10 cellular contexts compared by ENCODE assay signal in genomic region chr15:31398677-31399260, GRCh38.
DNase-seq lines count a peak whose midpoint lies in the region; ATAC-seq and TF ChIP-seq lines count a peak whose summit lies in the region.
"Had no signal": no experiment of that assay in that cellular context is flagged by ENCODE, and none has a peak within 500 bp of the region (broad histone marks: within the 10 kb centered on the region; RNA-seq: fewer than 3 reads in every experiment).

No MANE protein-coding gene starts in this region.

- H3K27me3 Mint-ChIP-seq in activated CD4-positive, alpha-beta T cell treated with anti-CD3 and anti-CD28 coated beads for 36 hours: no peaks in the 10 kb centered on the region

- peak; percentile 47 for DNase-seq in activated CD4-positive, alpha-beta T cell treated with anti-CD3 and anti-CD28 coated beads for 36 hours
- DNase-seq in activated CD4-positive, alpha-beta T cell treated with anti-CD3 and anti-CD28 coated beads for 4 hours: no peak
- no peak for DNase-seq in RWPE1 (ENCODE audit: low spot score)
- peak; percentile 49 for DNase-seq in stimulated activated naive CD8-positive, alpha-beta T cell treated with anti-CD3 and anti-CD28 coated beads, Interleukin-15, Interleukin-2, amounts not matched to agents 100 U/mL and 50 U/mL, for 24 hours
- DNase-seq in testis: no peak
- no peak for DNase-seq in omental fat pad (ENCODE audit: low spot score)
- DNase-seq: activated CD4-positive, CD25-positive, alpha-beta regulatory T cell had no signal

- no peak for TF ChIP-seq POLR2A in testis (IDR thresholded peaks at IDR 0.05)

- no peaks in the 10 kb centered on the region for H3K36me3 Mint-ChIP-seq in activated CD4-positive, alpha-beta T cell treated with anti-CD3 and anti-CD28 coated beads for 36 hours (ENCODE audit: low read depth)

- ATAC-seq in activated CD4-positive, alpha-beta T cell treated with anti-CD3 and anti-CD28 coated beads for 36 hours: peak; percentile 59
- ATAC-seq in esophagus mucosa (peak; percentile 49), omental fat pad (ENCODE audit: low FRiP score) (no peak), GM21526 (IDR thresholded peaks at IDR 0.05; ENCODE audit: low FRiP score, unreplicated experiment) (no peak)
- peak; percentile 34 for ATAC-seq in stimulated activated naive CD8-positive, alpha-beta T cell treated with anti-CD3 and anti-CD28 coated beads, Interleukin-15, Interleukin-2, amounts not matched to agents 100 U/mL and 50 U/mL, for 24 hours
- ATAC-seq: pancreas had no signal

- no peak overlapping the region for H3K27ac Mint-ChIP-seq in activated CD4-positive, alpha-beta T cell treated with anti-CD3 and anti-CD28 coated beads for 36 hours

- POLR2A ChIA-PET in activated CD4-positive, alpha-beta T cell treated with anti-CD3 and anti-CD28 coated beads for 36 hours (lab: Charles Lee): interaction anchor here (1.6 kb wide), 1 partner anchor 45 kb away, joined by 3 read pairs; no protein-coding TSS in a partner anchor
- POLR2A ChIA-PET in RWPE1 (lab: Yijun Ruan, JAX; ENCODE audit: low non-redundant PET): no interaction called here

- H3K9me3 Mint-ChIP-seq in activated CD4-positive, alpha-beta T cell treated with anti-CD3 and anti-CD28 coated beads for 36 hours (ENCODE audit: low read depth): no peaks in the 10 kb centered on the region

- peak overlapping the region; percentile 98 for H3K27ac ChIP-seq in RWPE1
- H3K27ac ChIP-seq in testis: peak overlapping the region in 1 of 2 donors; percentile 75

- H3K36me3 ChIP-seq in testis (ENCODE audit: low read depth, missing control alignments): no peaks in the 10 kb centered on the region
- H3K36me3 ChIP-seq: pancreas had no signal

- CTCF ChIA-PET in activated CD4-positive, alpha-beta T cell treated with anti-CD3 and anti-CD28 coated beads for 36 hours (lab: Charles Lee): interaction anchor here (1.0 to 2.4 kb wide), 3 partner anchors 36 to 92 kb away, joined by 5 to 8 read pairs (median 5); no protein-coding TSS in a partner anchor
- CTCF ChIA-PET in RWPE1 (lab: Yijun Ruan, JAX): no interaction called here

- TF ChIP-seq CTCF in RWPE1 (conservative IDR thresholded peaks at IDR 0.05; ENCODE audit: low read depth) (no peak), testis (IDR thresholded peaks at IDR 0.05) (no peak), omental fat pad (IDR thresholded peaks at IDR 0.05) (no peak)

- 75% methylated on average over 9 of the region's 9 CpGs; no CpG with 5 or more reads in 1 of the 2 donors for WGBS in testis, 2 donors

- no peaks in the 10 kb centered on the region for H3K9me3 ChIP-seq in testis
- H3K9me3 ChIP-seq: pancreas had no signal

- intact Hi-C loops in activated CD4-positive, alpha-beta T cell treated with anti-CD3 and anti-CD28 coated beads for 36 hours (cut with DNase I, micrococcal nuclease): loop anchor here in 1 of 2 experiments (10.0 kb wide), 1 partner anchor 86 kb away; no protein-coding TSS in a partner anchor
- intact Hi-C loops in testis (cut with DNase I; ENCODE audit: low total_unique reads): loop anchor here (10.0 kb wide), 1 partner anchor 86 kb away; no protein-coding TSS in a partner anchor

- H3K4me1 Mint-ChIP-seq in activated CD4-positive, alpha-beta T cell treated with anti-CD3 and anti-CD28 coated beads for 36 hours: peaks cover 29% of the 10 kb centered on the region

- H3K4me3 ChIP-seq in testis: no peak overlapping the region
- H3K4me3 ChIP-seq: pancreas had no signal

- peaks cover 27% of the 10 kb centered on the region for H3K4me1 ChIP-seq in testis
- H3K4me1 ChIP-seq: pancreas had no signal

- no peaks in the 10 kb centered on the region for H3K27me3 ChIP-seq in testis
- H3K27me3 ChIP-seq: pancreas had no signal

- no peak overlapping the region for H3K4me3 Mint-ChIP-seq in activated CD4-positive, alpha-beta T cell treated with anti-CD3 and anti-CD28 coated beads for 36 hours

Comparison
In these comparisons a context has a peak if more than half of its experiments do, and no peak if none do; other contexts are left out.
1. DNase-seq: peak in activated CD4-positive, alpha-beta T cell treated with anti-CD3 and anti-CD28 coated beads for 36 hours (single experiment) and stimulated activated naive CD8-positive, alpha-beta T cell treated with anti-CD3 and anti-CD28 coated beads, Interleukin-15, Interleukin-2, amounts not matched to agents 100 U/mL and 50 U/mL, for 24 hours (single experiment); none in activated CD4-positive, alpha-beta T cell treated with anti-CD3 and anti-CD28 coated beads for 4 hours (0 of 2), RWPE1 (single experiment), testis (single experiment) and omental fat pad (single experiment).
2. ATAC-seq: peak in activated CD4-positive, alpha-beta T cell treated with anti-CD3 and anti-CD28 coated beads for 36 hours (single experiment), esophagus mucosa (single experiment) and stimulated activated naive CD8-positive, alpha-beta T cell treated with anti-CD3 and anti-CD28 coated beads, Interleukin-15, Interleukin-2, amounts not matched to agents 100 U/mL and 50 U/mL, for 24 hours (single experiment); none in omental fat pad (single experiment) and GM21526 (single experiment).